Comparison of ENCODE assay signal across 1 cellular context in the genomic region with DNA sequence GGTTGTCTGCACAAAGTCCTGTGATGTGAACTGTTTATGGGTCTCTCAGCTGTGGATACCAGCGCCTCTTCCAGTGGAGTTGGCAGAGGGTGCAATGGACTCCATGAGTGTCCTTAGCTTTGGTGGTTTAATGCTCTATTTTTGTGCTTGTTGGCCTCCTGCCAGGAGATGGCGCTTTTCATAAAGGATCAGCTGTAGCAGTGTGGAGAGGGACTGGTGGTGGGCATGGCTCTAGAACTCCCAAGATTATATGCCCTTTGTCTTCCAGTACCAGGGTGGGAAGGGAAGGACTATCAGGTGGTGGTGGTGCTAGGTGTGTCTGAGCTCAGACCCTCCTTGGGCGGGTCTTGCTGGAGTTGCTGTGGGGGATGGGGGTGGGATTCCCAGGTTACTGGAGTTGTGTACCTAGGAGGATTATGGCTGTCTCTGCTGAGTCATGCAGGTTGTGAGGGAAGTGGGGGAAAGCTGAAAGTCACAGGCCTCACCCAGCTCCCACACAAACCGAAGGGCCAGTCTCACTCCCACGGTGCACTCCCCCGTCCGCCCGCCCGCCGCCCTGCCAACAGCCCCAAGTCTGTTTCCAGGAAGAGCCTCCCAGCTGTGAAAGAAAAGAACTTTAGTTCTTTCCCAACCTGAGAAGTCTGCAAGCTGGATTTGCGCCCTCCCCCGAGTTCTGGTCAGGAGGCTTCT.
TF ChIP-seq lines count a peak whose summit lies in the region.

No MANE protein-coding gene starts in this region.

TF ChIP-seq in K562, 482 proteins besides CTCF, POLR2A, EP300 and RAD21 (continued from another document and continues in another):
- TF ChIP-seq EP400 (IDR thresholded peaks at IDR 0.05): no peak
- TF ChIP-seq POLR2G (IDR thresholded peaks at IDR 0.05; ENCODE audit: low read depth, low read length): no peak
- TF ChIP-seq, protein P1, sequence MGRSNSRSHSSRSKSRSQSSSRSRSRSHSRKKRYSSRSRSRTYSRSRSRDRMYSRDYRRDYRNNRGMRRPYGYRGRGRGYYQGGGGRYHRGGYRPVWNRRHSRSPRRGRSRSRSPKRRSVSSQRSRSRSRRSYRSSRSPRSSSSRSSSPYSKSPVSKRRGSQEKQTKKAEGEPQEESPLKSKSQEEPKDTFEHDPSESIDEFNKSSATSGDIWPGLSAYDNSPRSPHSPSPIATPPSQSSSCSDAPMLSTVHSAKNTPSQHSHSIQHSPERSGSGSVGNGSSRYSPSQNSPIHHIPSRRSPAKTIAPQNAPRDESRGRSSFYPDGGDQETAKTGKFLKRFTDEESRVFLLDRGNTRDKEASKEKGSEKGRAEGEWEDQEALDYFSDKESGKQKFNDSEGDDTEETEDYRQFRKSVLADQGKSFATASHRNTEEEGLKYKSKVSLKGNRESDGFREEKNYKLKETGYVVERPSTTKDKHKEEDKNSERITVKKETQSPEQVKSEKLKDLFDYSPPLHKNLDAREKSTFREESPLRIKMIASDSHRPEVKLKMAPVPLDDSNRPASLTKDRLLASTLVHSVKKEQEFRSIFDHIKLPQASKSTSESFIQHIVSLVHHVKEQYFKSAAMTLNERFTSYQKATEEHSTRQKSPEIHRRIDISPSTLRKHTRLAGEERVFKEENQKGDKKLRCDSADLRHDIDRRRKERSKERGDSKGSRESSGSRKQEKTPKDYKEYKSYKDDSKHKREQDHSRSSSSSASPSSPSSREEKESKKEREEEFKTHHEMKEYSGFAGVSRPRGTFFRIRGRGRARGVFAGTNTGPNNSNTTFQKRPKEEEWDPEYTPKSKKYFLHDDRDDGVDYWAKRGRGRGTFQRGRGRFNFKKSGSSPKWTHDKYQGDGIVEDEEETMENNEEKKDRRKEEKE (IDR thresholded peaks at IDR 0.05; ENCODE audit: borderline replicate concordance in 1 of 2, control insufficient read depth in 1 of 2, low read depth in 2 of 2, low read length in 1 of 2): no peak
- TF ChIP-seq, protein P2, sequence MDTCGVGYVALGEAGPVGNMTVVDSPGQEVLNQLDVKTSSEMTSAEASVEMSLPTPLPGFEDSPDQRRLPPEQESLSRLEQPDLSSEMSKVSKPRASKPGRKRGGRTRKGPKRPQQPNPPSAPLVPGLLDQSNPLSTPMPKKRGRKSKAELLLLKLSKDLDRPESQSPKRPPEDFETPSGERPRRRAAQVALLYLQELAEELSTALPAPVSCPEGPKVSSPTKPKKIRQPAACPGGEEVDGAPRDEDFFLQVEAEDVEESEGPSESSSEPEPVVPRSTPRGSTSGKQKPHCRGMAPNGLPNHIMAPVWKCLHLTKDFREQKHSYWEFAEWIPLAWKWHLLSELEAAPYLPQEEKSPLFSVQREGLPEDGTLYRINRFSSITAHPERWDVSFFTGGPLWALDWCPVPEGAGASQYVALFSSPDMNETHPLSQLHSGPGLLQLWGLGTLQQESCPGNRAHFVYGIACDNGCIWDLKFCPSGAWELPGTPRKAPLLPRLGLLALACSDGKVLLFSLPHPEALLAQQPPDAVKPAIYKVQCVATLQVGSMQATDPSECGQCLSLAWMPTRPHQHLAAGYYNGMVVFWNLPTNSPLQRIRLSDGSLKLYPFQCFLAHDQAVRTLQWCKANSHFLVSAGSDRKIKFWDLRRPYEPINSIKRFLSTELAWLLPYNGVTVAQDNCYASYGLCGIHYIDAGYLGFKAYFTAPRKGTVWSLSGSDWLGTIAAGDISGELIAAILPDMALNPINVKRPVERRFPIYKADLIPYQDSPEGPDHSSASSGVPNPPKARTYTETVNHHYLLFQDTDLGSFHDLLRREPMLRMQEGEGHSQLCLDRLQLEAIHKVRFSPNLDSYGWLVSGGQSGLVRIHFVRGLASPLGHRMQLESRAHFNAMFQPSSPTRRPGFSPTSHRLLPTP (IDR thresholded peaks at IDR 0.05; ENCODE audit: borderline replicate concordance, extremely low read depth, insufficient read length): no peak
- TF ChIP-seq, protein P3, sequence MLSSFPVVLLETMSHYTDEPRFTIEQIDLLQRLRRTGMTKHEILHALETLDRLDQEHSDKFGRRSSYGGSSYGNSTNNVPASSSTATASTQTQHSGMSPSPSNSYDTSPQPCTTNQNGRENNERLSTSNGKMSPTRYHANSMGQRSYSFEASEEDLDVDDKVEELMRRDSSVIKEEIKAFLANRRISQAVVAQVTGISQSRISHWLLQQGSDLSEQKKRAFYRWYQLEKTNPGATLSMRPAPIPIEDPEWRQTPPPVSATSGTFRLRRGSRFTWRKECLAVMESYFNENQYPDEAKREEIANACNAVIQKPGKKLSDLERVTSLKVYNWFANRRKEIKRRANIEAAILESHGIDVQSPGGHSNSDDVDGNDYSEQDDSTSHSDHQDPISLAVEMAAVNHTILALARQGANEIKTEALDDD (IDR thresholded peaks at IDR 0.05): no peak
- no peak for TF ChIP-seq PHTF2 (CRISPR knock-in tag; IDR thresholded peaks at IDR 0.05)
- no peak for TF ChIP-seq BRD4 (IDR thresholded peaks at IDR 0.05)
- TF ChIP-seq MYNN (IDR thresholded peaks at IDR 0.05): 0 out of 2 replicates have a peak, but pooled peaks have one; percentile 23
- TF ChIP-seq MYNN (CRISPR knock-in tag; IDR thresholded peaks at IDR 0.05): no peak
- 0 out of 2 replicates have a peak, but pooled peaks have one; percentile 24 for TF ChIP-seq MTA1 (IDR thresholded peaks at IDR 0.05; ENCODE audit: borderline replicate concordance)
- TF ChIP-seq XRCC5 (IDR thresholded peaks at IDR 0.05; ENCODE audit: low read depth, low read length): no peak
- no peak for TF ChIP-seq MEF2D (tag; conservative IDR thresholded peaks at IDR 0.05; ENCODE audit: low read depth)
- no peak for TF ChIP-seq MCM5 (IDR thresholded peaks at IDR 0.05; ENCODE audit: low read depth)
- peak; percentile 52 for TF ChIP-seq SMARCE1 (IDR thresholded peaks at IDR 0.05)
- no peak for TF ChIP-seq TCF7 (IDR thresholded peaks at IDR 0.05; ENCODE audit: borderline replicate concordance)
- no peak for TF ChIP-seq MECOM (CRISPR knock-in tag; IDR thresholded peaks at IDR 0.05)
- no peak for TF ChIP-seq TCF7L2 (IDR thresholded peaks at IDR 0.05; ENCODE audit: low read depth, low read length)
- peak; percentile 36; the same call in 1 of the 2 replicates for TF ChIP-seq RFX1 (IDR thresholded peaks at IDR 0.05)
- TF ChIP-seq GATA2 (CRISPR knock-in tag; IDR thresholded peaks at IDR 0.05): no peak
- no peak for TF ChIP-seq ZNF644 (tag; IDR thresholded peaks at IDR 0.05; ENCODE audit: low read depth)
- no peak for TF ChIP-seq NUFIP1 (IDR thresholded peaks at IDR 0.05; ENCODE audit: partially characterized antibody)
- TF ChIP-seq LCOR (CRISPR knock-in tag; IDR thresholded peaks at IDR 0.05): no peak
- TF ChIP-seq POLR2B (IDR thresholded peaks at IDR 0.05; ENCODE audit: low read depth, partially characterized antibody): no peak
- TF ChIP-seq PML (IDR thresholded peaks at IDR 0.05; ENCODE audit: low read length): no peak
- TF ChIP-seq, protein P4, sequence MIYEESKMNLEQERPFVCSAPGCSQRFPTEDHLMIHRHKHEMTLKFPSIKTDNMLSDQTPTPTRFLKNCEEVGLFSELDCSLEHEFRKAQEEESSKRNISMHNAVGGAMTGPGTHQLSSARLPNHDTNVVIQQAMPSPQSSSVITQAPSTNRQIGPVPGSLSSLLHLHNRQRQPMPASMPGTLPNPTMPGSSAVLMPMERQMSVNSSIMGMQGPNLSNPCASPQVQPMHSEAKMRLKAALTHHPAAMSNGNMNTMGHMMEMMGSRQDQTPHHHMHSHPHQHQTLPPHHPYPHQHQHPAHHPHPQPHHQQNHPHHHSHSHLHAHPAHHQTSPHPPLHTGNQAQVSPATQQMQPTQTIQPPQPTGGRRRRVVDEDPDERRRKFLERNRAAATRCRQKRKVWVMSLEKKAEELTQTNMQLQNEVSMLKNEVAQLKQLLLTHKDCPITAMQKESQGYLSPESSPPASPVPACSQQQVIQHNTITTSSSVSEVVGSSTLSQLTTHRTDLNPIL (CRISPR knock-in tag; IDR thresholded peaks at IDR 0.05): no peak
- no peak for TF ChIP-seq HNRNPL (IDR thresholded peaks at IDR 0.05; ENCODE audit: low read depth, low read length)
- no peak for TF ChIP-seq CBFB (CRISPR knock-in tag; IDR thresholded peaks at IDR 0.05)
- peak; percentile 54; the same call in 1 of the 2 replicates for TF ChIP-seq NFE2L1 (tag; IDR thresholded peaks at IDR 0.05; ENCODE audit: borderline replicate concordance, low read depth)
- TF ChIP-seq TCF3 (CRISPR knock-in tag; IDR thresholded peaks at IDR 0.05): no peak
- no peak for TF ChIP-seq BCOR (IDR thresholded peaks at IDR 0.05)
- TF ChIP-seq COPS2 (conservative IDR thresholded peaks at IDR 0.05): no peak
- no peak for TF ChIP-seq WHSC1 (IDR thresholded peaks at IDR 0.05; ENCODE audit: low read length)
- TF ChIP-seq, protein P5, sequence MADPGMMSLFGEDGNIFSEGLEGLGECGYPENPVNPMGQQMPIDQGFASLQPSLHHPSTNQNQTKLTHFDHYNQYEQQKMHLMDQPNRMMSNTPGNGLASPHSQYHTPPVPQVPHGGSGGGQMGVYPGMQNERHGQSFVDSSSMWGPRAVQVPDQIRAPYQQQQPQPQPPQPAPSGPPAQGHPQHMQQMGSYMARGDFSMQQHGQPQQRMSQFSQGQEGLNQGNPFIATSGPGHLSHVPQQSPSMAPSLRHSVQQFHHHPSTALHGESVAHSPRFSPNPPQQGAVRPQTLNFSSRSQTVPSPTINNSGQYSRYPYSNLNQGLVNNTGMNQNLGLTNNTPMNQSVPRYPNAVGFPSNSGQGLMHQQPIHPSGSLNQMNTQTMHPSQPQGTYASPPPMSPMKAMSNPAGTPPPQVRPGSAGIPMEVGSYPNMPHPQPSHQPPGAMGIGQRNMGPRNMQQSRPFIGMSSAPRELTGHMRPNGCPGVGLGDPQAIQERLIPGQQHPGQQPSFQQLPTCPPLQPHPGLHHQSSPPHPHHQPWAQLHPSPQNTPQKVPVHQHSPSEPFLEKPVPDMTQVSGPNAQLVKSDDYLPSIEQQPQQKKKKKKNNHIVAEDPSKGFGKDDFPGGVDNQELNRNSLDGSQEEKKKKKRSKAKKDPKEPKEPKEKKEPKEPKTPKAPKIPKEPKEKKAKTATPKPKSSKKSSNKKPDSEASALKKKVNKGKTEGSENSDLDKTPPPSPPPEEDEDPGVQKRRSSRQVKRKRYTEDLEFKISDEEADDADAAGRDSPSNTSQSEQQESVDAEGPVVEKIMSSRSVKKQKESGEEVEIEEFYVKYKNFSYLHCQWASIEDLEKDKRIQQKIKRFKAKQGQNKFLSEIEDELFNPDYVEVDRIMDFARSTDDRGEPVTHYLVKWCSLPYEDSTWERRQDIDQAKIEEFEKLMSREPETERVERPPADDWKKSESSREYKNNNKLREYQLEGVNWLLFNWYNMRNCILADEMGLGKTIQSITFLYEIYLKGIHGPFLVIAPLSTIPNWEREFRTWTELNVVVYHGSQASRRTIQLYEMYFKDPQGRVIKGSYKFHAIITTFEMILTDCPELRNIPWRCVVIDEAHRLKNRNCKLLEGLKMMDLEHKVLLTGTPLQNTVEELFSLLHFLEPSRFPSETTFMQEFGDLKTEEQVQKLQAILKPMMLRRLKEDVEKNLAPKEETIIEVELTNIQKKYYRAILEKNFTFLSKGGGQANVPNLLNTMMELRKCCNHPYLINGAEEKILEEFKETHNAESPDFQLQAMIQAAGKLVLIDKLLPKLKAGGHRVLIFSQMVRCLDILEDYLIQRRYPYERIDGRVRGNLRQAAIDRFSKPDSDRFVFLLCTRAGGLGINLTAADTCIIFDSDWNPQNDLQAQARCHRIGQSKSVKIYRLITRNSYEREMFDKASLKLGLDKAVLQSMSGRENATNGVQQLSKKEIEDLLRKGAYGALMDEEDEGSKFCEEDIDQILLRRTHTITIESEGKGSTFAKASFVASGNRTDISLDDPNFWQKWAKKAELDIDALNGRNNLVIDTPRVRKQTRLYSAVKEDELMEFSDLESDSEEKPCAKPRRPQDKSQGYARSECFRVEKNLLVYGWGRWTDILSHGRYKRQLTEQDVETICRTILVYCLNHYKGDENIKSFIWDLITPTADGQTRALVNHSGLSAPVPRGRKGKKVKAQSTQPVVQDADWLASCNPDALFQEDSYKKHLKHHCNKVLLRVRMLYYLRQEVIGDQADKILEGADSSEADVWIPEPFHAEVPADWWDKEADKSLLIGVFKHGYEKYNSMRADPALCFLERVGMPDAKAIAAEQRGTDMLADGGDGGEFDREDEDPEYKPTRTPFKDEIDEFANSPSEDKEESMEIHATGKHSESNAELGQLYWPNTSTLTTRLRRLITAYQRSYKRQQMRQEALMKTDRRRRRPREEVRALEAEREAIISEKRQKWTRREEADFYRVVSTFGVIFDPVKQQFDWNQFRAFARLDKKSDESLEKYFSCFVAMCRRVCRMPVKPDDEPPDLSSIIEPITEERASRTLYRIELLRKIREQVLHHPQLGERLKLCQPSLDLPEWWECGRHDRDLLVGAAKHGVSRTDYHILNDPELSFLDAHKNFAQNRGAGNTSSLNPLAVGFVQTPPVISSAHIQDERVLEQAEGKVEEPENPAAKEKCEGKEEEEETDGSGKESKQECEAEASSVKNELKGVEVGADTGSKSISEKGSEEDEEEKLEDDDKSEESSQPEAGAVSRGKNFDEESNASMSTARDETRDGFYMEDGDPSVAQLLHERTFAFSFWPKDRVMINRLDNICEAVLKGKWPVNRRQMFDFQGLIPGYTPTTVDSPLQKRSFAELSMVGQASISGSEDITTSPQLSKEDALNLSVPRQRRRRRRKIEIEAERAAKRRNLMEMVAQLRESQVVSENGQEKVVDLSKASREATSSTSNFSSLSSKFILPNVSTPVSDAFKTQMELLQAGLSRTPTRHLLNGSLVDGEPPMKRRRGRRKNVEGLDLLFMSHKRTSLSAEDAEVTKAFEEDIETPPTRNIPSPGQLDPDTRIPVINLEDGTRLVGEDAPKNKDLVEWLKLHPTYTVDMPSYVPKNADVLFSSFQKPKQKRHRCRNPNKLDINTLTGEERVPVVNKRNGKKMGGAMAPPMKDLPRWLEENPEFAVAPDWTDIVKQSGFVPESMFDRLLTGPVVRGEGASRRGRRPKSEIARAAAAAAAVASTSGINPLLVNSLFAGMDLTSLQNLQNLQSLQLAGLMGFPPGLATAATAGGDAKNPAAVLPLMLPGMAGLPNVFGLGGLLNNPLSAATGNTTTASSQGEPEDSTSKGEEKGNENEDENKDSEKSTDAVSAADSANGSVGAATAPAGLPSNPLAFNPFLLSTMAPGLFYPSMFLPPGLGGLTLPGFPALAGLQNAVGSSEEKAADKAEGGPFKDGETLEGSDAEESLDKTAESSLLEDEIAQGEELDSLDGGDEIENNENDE (IDR thresholded peaks at IDR 0.05; ENCODE audit: low read depth, low read length): no peak
- TF ChIP-seq ZNF41 (CRISPR knock-in tag; conservative IDR thresholded peaks at IDR 0.05): no peak
- TF ChIP-seq, protein P6, sequence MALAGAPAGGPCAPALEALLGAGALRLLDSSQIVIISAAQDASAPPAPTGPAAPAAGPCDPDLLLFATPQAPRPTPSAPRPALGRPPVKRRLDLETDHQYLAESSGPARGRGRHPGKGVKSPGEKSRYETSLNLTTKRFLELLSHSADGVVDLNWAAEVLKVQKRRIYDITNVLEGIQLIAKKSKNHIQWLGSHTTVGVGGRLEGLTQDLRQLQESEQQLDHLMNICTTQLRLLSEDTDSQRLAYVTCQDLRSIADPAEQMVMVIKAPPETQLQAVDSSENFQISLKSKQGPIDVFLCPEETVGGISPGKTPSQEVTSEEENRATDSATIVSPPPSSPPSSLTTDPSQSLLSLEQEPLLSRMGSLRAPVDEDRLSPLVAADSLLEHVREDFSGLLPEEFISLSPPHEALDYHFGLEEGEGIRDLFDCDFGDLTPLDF (CRISPR knock-in tag; IDR thresholded peaks at IDR 0.05): no peak
- no peak for TF ChIP-seq TEAD1 (CRISPR knock-in tag; IDR thresholded peaks at IDR 0.05)
- no peak for TF ChIP-seq TSC22D4 (tag; IDR thresholded peaks at IDR 0.05)
- no peak for TF ChIP-seq TAL1 (IDR thresholded peaks at IDR 0.05)
